In the genomic region with DNA sequence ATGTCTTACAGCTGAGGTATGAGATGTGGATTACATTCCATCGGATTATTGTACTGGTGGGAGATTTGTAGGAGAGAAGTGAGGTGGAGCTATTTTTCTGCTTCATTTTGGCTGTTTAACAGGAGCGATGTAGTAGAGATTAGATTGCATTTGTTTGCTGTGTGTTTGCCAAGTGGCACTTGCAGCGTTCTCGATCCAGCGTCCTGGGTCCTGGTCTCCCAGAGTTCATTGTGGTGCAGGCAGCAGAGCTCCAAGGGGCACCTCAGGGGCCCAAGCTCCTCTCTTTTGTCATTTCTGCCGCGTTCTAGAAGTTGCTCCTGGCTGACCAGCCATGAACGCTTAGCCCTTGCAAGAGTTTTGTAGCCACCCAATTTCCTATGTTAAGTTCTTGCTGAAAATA, we compare ENCODE assay signal across 24 cellular contexts.
"Had no signal": no experiment of that assay in that cellular context is flagged by ENCODE, and none has a peak within 500 bp of the region (broad histone marks: within the 10 kb centered on the region; RNA-seq: fewer than 3 reads in every experiment).

No MANE protein-coding gene starts in this region.

- H3K4me1 Mint-ChIP-seq: activated naive CD4-positive, alpha-beta T cell treated with anti-CD3 and anti-CD28 coated beads, Interleukin-2, amount 50 U/mL, for 24 hours; T-cell had no signal

- H3K27ac Mint-ChIP-seq: activated CD8-positive, alpha-beta T cell treated with anti-CD3 and anti-CD28 coated beads, Interleukin-2, amount 10 ng/mL, durations not matched to agents 7 days and 5 days; activated naive CD4-positive, alpha-beta T cell treated with anti-CD3 and anti-CD28 coated beads, Interleukin-2, amount 50 U/mL, for 24 hours; T-cell; WTC11 had no signal

- H3K36me3 Mint-ChIP-seq: activated naive CD4-positive, alpha-beta T cell treated with anti-CD3 and anti-CD28 coated beads, Interleukin-2, amount 50 U/mL, for 24 hours; T-cell; WTC11 had no signal

- ATAC-seq: activated CD8-positive, alpha-beta T cell treated with anti-CD3 and anti-CD28 coated beads, Interleukin-2, amount 10 ng/mL, durations not matched to agents 7 days and 5 days; T-cell; WTC11 had no signal

- H3K4me3 ChIP-seq: SK-N-MC had no signal

- DNase-seq: activated CD4-positive, alpha-beta T cell treated with anti-CD3 and anti-CD28 coated beads for 48 hours; activated CD4-positive, alpha-beta T cell treated with anti-CD3 and anti-CD28 coated beads, Interleukin-2, amount 50 U/mL, for 4 hours; activated CD4-positive, CD25-positive, alpha-beta regulatory T cell treated with anti-CD3 and anti-CD28 coated beads, Interleukin-2, amount 50 U/mL, for 72 hours; activated CD8-positive, alpha-beta memory T cell treated with anti-CD3 and anti-CD28 coated beads, Interleukin-2, amount 50 U/mL, for 48 hours; activated CD8-positive, alpha-beta T cell treated with anti-CD3 and anti-CD28 coated beads, Interleukin-2, amount 10 ng/mL, durations not matched to agents 7 days and 5 days; activated effector memory CD4-positive, alpha-beta T cell treated with Interleukin-2 at 50 U/mL for 16 hours; activated naive CD4-positive, alpha-beta T cell; activated T-cell treated with anti-CD3 and anti-CD28 coated beads, Interleukin-2, amount 50 U/mL, for 1 hour; central memory CD4-positive, alpha-beta T cell; IMR-90; Kasumi-1; KBM-7; NCI-H1048; NCI-H1417 treated with DMSO at 0.1 percent for 48 hours; NCI-H1694; NCI-H2029; NCI-H446; NCI-H524; T-cell; T-helper 2 cell; T1000 had no signal

- H3K9me3 Mint-ChIP-seq: activated naive CD4-positive, alpha-beta T cell treated with anti-CD3 and anti-CD28 coated beads, Interleukin-2, amount 50 U/mL, for 24 hours; T-cell; WTC11 had no signal

- H3K4me3 Mint-ChIP-seq: activated CD8-positive, alpha-beta T cell treated with anti-CD3 and anti-CD28 coated beads, Interleukin-2, amount 10 ng/mL, durations not matched to agents 7 days and 5 days; activated naive CD4-positive, alpha-beta T cell treated with anti-CD3 and anti-CD28 coated beads, Interleukin-2, amount 50 U/mL, for 24 hours; T-cell; WTC11 had no signal

- H3K27me3 Mint-ChIP-seq: activated naive CD4-positive, alpha-beta T cell treated with anti-CD3 and anti-CD28 coated beads, Interleukin-2, amount 50 U/mL, for 24 hours; T-cell had no signal
